Comparison of ENCODE assay signal across 14 cellular contexts in genomic region chr17:50265690-50266306, GRCh38. TPM values are rescaled to one million over a fixed set of nuclear protein-coding genes. Genes with fewer than 3 reads are reported as not detected.
A peak's percentile ranks its signal among the peaks of the same experiment; 100 is the strongest.
DNase-seq lines count a peak whose midpoint lies in the region; ATAC-seq, FAIRE-seq and TF ChIP-seq lines count a peak whose summit lies in the region.
"Had no signal": no experiment of that assay in that cellular context is flagged by ENCODE, and none has a peak within 500 bp of the region (broad histone marks: within the 10 kb centered on the region; RNA-seq: fewer than 3 reads in every experiment).

No MANE protein-coding gene starts in this region.

- CTCF ChIA-PET in activated B cell treated with CpG ODN at 0.5 μM for 24 hours (lab: Charles Lee) = interaction anchor here (1.0 to 3.1 kb wide), 2 partner anchors 65 to 66 kb away, joined by 3 to 23 read pairs; partner anchors contain the start of gene COL1A1

- TF ChIP-seq CTCF in activated B cell treated with CpG ODN at 0.5 μM for 24 hours (IDR thresholded peaks at IDR 0.05) = no peak
- no peak for TF ChIP-seq CTCF in kidney (IDR thresholded peaks at IDR 0.05; ENCODE audit: borderline replicate concordance, extremely low read depth, insufficient read depth)

- H3K27ac Mint-ChIP-seq in activated B cell treated with CpG ODN at 0.5 μM for 24 hours = no peak overlapping the region
- H3K27ac Mint-ChIP-seq: activated CD4-positive, alpha-beta memory T cell treated with anti-CD3 and anti-CD28 coated beads for 36 hours; T-helper 1 cell treated with Interleukin-12 subunit alpha and Interleukin-12 subunit beta and Interleukin-4 antibody, amounts not matched to agents 30 μg/mL and 1 μg/mL, for 36 hours had no signal

- H3K9ac ChIP-seq in GM23248 (peak overlapping the region; percentile 65; the same call in 1 of the 2 replicates), kidney (ENCODE audit: low read length in 2 of 2) (no peak overlapping the region), stomach smooth muscle (ENCODE audit: low read length in 2 of 2) (no peak overlapping the region)

- H3K9me3 Mint-ChIP-seq in activated B cell treated with CpG ODN at 0.5 μM for 24 hours = no peaks in the 10 kb centered on the region
- no peaks in the 10 kb centered on the region for H3K9me3 Mint-ChIP-seq in activated T-cell treated with anti-CD3 and anti-CD28 coated beads, Interleukin-2, amount 50 U/mL, for 4 hours
- H3K9me3 Mint-ChIP-seq: activated CD4-positive, alpha-beta memory T cell treated with anti-CD3 and anti-CD28 coated beads for 36 hours; T-helper 1 cell treated with Interleukin-12 subunit alpha and Interleukin-12 subunit beta and Interleukin-4 antibody, amounts not matched to agents 30 μg/mL and 1 μg/mL, for 36 hours had no signal

- no peak overlapping the region for H2AFZ ChIP-seq in GM23248

- no peak for ATAC-seq in activated B cell treated with CpG ODN at 0.5 μM for 24 hours (ENCODE audit: low read depth)
- ATAC-seq in activated T-cell treated with anti-CD3 and anti-CD28 coated beads, Interleukin-2, amount 50 U/mL, for 4 hours = no peak
- ATAC-seq: psoas muscle had no signal

- no peaks in the 10 kb centered on the region for H3K27me3 ChIP-seq in GM23248 (replicated peaks; ENCODE audit: insufficient read depth)
- H3K27me3 ChIP-seq in stomach smooth muscle (ENCODE audit: control insufficient read depth in 1 of 2, insufficient read depth in 2 of 2, low read length in 2 of 2) = no peaks in the 10 kb centered on the region
- H3K27me3 ChIP-seq: esophagus muscularis mucosa had no signal

- H3K4me1 Mint-ChIP-seq in activated B cell treated with CpG ODN at 0.5 μM for 24 hours = no peaks in the 10 kb centered on the region
- H3K4me1 Mint-ChIP-seq in activated T-cell treated with anti-CD3 and anti-CD28 coated beads, Interleukin-2, amount 50 U/mL, for 4 hours (ENCODE audit: low read depth) = no peaks in the 10 kb centered on the region

- H3K36me3 ChIP-seq in GM23248 (ENCODE audit: low read depth) = no peaks in the 10 kb centered on the region
- no peaks in the 10 kb centered on the region for H3K36me3 ChIP-seq in kidney (ENCODE audit: control insufficient read depth in 1 of 2, insufficient read depth in 2 of 2, low read length in 2 of 2)
- no peaks in the 10 kb centered on the region for H3K36me3 ChIP-seq in stomach smooth muscle (ENCODE audit: control insufficient read depth in 2 of 2, insufficient read depth in 2 of 2, low read length in 2 of 2)
- H3K36me3 ChIP-seq: esophagus muscularis mucosa had no signal

- H3K4me3 Mint-ChIP-seq in activated B cell treated with CpG ODN at 0.5 μM for 24 hours = no peak overlapping the region
- H3K4me3 Mint-ChIP-seq in activated T-cell treated with anti-CD3 and anti-CD28 coated beads, Interleukin-2, amount 50 U/mL, for 4 hours = no peak overlapping the region
- H3K4me3 Mint-ChIP-seq: activated CD4-positive, alpha-beta memory T cell treated with anti-CD3 and anti-CD28 coated beads for 36 hours; T-helper 1 cell treated with Interleukin-12 subunit alpha and Interleukin-12 subunit beta and Interleukin-4 antibody, amounts not matched to agents 30 μg/mL and 1 μg/mL, for 36 hours had no signal

- H3K79me2 ChIP-seq in GM23248 (ENCODE audit: insufficient read depth) = peaks cover 50% of the 10 kb centered on the region

- no peak for FAIRE-seq in kidney (lab: Jason Lieb, UNC)

- in situ Hi-C loops in GM23248 (cut with MboI) = no loop called here

- no peaks in the 10 kb centered on the region for H4K20me1 ChIP-seq in GM23248 (ENCODE audit: insufficient read depth)

- H3K36me3 Mint-ChIP-seq in activated B cell treated with CpG ODN at 0.5 μM for 24 hours (ENCODE audit: low read depth) = no peaks in the 10 kb centered on the region
- H3K36me3 Mint-ChIP-seq in activated T-cell treated with anti-CD3 and anti-CD28 coated beads, Interleukin-2, amount 50 U/mL, for 4 hours (ENCODE audit: insufficient read depth) = no peaks in the 10 kb centered on the region
- H3K36me3 Mint-ChIP-seq: activated CD4-positive, alpha-beta memory T cell treated with anti-CD3 and anti-CD28 coated beads for 36 hours had no signal

- POLR2A ChIA-PET in activated B cell treated with CpG ODN at 0.5 μM for 24 hours (lab: Charles Lee) = no interaction called here

- WGBS in GM23248 (ENCODE audit: low coverage in 1 of 2, low lambda C conversion rate in 2 of 2, missing lambda C conversion rate in 2 of 2), 2 experiments = 65 to 76% methylated on average over 10 of the region's 10 CpGs

- peaks cover 8% of the 10 kb centered on the region for H3F3A ChIP-seq in GM23248 (ENCODE audit: insufficient read depth)

- peaks cover 26% of the 10 kb centered on the region for H3K27me3 Mint-ChIP-seq in activated B cell treated with CpG ODN at 0.5 μM for 24 hours
- peaks cover 11% of the 10 kb centered on the region for H3K27me3 Mint-ChIP-seq in activated T-cell treated with anti-CD3 and anti-CD28 coated beads, Interleukin-2, amount 50 U/mL, for 4 hours (ENCODE audit: low read depth)

- H3K4me2 ChIP-seq in GM23248 (ENCODE audit: unreplicated experiment) = peak overlapping the region; percentile 71

- H3K4me1 ChIP-seq in GM23248 (ENCODE audit: insufficient read depth) = peaks cover 67% of the 10 kb centered on the region
- H3K4me1 ChIP-seq in kidney (ENCODE audit: control insufficient read depth in 1 of 2, insufficient read depth in 1 of 2, low read depth in 1 of 2, low read length in 2 of 2) = peaks cover 0 to 2% of the 10 kb centered on the region in 2 donors
- peaks cover 64% of the 10 kb centered on the region for H3K4me1 ChIP-seq in stomach smooth muscle (ENCODE audit: control insufficient read depth, insufficient read depth, low read length)
- H3K4me1 ChIP-seq: psoas muscle had no signal

- H3K27ac ChIP-seq in GM23248 (peak overlapping the region; percentile 69; the same call in 1 of the 2 replicates), kidney (ENCODE audit: low read depth in 2 of 2, low read length in 2 of 2) (no peak overlapping the region), stomach smooth muscle (ENCODE audit: low read length) (peak overlapping the region; percentile 73)
- H3K27ac ChIP-seq: esophagus muscularis mucosa, psoas muscle had no signal

- intact Hi-C loops in activated B cell treated with CpG ODN at 0.5 μM for 24 hours (cut with micrococcal nuclease) = no loop called here
- intact Hi-C loops in kidney (cut with DNase I) = no loop called here

- no peaks in the 10 kb centered on the region for H3K9me2 ChIP-seq in GM23248 (ENCODE audit: insufficient read depth)

- peak overlapping the region; percentile 49; the same call in 1 of the 2 replicates for H3K4me3 ChIP-seq in GM23248
- H3K4me3 ChIP-seq in kidney (ENCODE audit: low read length in 2 of 2) = no peak overlapping the region
- no peak overlapping the region for H3K4me3 ChIP-seq in stomach smooth muscle (ENCODE audit: low read length in 2 of 2)
- H3K4me3 ChIP-seq: esophagus muscularis mucosa, psoas muscle had no signal

- H3K9me3 ChIP-seq in GM23248 (ENCODE audit: low read depth) (no peaks in the 10 kb centered on the region), kidney (ENCODE audit: control insufficient read depth in 1 of 2, low read length in 2 of 2) (no peaks in the 10 kb centered on the region), stomach smooth muscle (ENCODE audit: control insufficient read depth in 2 of 2, low read length in 2 of 2) (no peaks in the 10 kb centered on the region)
- H3K9me3 ChIP-seq: esophagus muscularis mucosa, psoas muscle had no signal

- DNase-seq in GM23248 (no peak), activated B cell treated with CpG ODN at 0.5 μM for 24 hours (peak; percentile 12), kidney (peak; percentile 52), C1 segment of cervical spinal cord (lab: John Stamatoyannopoulos, UW) (no peak)
- DNase-seq in activated T-cell treated with anti-CD3 and anti-CD28 coated beads, Interleukin-2, amount 50 U/mL, for 4 hours = no peak
- no peak for DNase-seq in stimulated activated CD4-positive, alpha-beta T cell treated with anti-CD3 and anti-CD28 coated beads, Interleukin-2, amount 100 ng/mL, for 48 hours
- DNase-seq: activated naive CD4-positive, alpha-beta T cell; cerebellar nuclear complex had no signal

RNA-seq across cellular contexts. Expression of gene TMEM92, which starts 8.5 kb away (rescaled TPM):
- total RNA-seq in GM23248 (2014; rRNA removed; shearing (Covaris generic)) = 0.32 TPM in 1 of 2 replicates, not detected in the other
- polyA plus RNA-seq in GM23248 (2016; fragmentation: Nextera tagmentation; extraction: Ambion mirVana) (0.61 TPM in 1 of 2 replicates, not detected in the other), kidney (ENCODE audit: insufficient read depth, low read depth, low replicate concordance) (not detected)
- total RNA-seq in activated B cell treated with CpG ODN at 0.5 μM for 24 hours (not detected in 2 replicates), kidney (2.4 TPM)
- not detected for total RNA-seq in activated T-cell treated with anti-CD3 and anti-CD28 coated beads, Interleukin-2, amount 50 U/mL, for 4 hours
- total RNA-seq: mononuclear cell, psoas muscle had no signal

Comparison
In these comparisons a context has a peak if more than half of its experiments do, and no peak if none do; other contexts are left out.
1. DNase-seq: peak in activated B cell treated with CpG ODN at 0.5 μM for 24 hours (single experiment) and kidney (single experiment); none in GM23248 (single experiment), activated T-cell treated with anti-CD3 and anti-CD28 coated beads, Interleukin-2, amount 50 U/mL, for 4 hours (single experiment), C1 segment of cervical spinal cord (0 of 14) and stimulated activated CD4-positive, alpha-beta T cell treated with anti-CD3 and anti-CD28 coated beads, Interleukin-2, amount 100 ng/mL, for 48 hours (0 of 2).
2. H3K27ac ChIP-seq: peak in GM23248 (single experiment) and stomach smooth muscle (single experiment); none in kidney (0 of 2).